1 cellular context compared by ENCODE assay signal in genomic region chr3:53880396-53881345, GRCh38.
TF ChIP-seq lines count a peak whose summit lies in the region.

No MANE protein-coding gene starts in this region.

TF ChIP-seq in H1, 55 proteins besides CTCF, POLR2A, EP300 and RAD21:
- TF ChIP-seq TAF1 (IDR thresholded peaks at IDR 0.05; ENCODE audit: low read depth, low read length): no peak
- TF ChIP-seq KDM1A (IDR thresholded peaks at IDR 0.05; ENCODE audit: borderline replicate concordance, low read length): no peak
- no peak for TF ChIP-seq ATF2 (IDR thresholded peaks at IDR 0.05; ENCODE audit: low read length)
- TF ChIP-seq POLR2AphosphoS5 (IDR thresholded peaks at IDR 0.05; ENCODE audit: low read depth, low read length): peak; percentile 10; the same call in 1 of the 2 replicates
